21 cellular contexts compared by ENCODE assay signal in the genomic region with DNA sequence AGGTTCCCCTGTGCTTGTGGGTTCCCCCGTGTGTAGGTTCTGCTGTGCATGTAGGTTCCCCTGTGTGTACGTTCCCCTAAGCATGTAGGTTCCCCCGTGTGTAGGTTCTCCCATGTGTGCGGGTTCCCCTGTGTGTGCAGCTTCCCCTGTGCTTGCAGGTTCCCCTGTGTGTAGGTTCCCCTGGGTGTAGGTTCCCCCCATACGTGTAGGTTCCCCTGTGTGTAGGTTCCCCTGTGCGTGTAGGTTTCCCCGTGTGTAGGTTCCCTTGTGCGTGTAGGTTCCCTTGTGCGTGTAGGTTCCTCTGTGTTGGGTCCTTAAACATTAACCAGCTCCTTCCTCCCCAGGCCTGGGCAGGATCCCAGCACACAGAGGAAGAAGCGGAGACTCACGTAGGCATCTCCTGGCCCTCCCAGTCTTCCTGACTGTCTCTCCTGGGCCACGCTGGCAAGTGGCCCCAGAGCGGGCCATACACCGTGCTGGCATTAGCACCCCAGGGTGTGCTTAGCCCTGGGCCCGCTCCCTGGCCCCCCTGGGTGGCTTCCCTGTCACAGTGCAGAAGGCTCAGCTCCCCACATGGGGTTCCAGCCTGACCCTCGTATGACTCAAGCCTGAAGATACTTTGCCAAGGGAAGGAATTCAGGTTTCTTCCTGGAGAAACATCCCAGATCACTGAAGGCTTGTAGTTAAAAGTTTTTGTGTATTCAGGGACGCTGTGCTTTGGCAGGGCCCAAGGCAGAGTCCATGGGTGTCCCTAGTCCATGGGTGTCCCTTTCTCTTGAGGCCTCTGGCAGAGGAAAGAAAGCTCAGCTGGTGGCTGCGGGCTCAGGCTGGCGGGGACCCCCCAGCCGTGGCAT. TPM values are rescaled to one million over a fixed set of nuclear protein-coding genes. Genes with fewer than 3 reads are reported as not detected.
DNase-seq lines count a peak whose midpoint lies in the region; ATAC-seq and TF ChIP-seq lines count a peak whose summit lies in the region.
"Had no signal": no experiment of that assay in that cellular context is flagged by ENCODE, and none has a peak within 500 bp of the region (broad histone marks: within the 10 kb centered on the region; RNA-seq: fewer than 3 reads in every experiment).

No MANE protein-coding gene starts in this region.

- DNase-seq in AG08396 (ENCODE audit: low spot score) (peak; percentile 60), HFFc6 (peak; percentile 7), dorsolateral prefrontal cortex (no peak), neuronal stem cell (ENCODE audit: low spot score) (no peak), hippocampal formation (lab: John Stamatoyannopoulos, UW) (no peak), occipital lobe (lab: John Stamatoyannopoulos, UW) (no peak)
- DNase-seq: activated CD4-positive, alpha-beta T cell treated with anti-CD3 and anti-CD28 coated beads, Interleukin-2, amount 50 U/mL, for 48 hours; activated naive CD8-positive, alpha-beta T cell treated with anti-CD3 and anti-CD28 coated beads for 36 hours; activated T-cell treated with anti-CD3 and anti-CD28 coated beads, Interleukin-2, amount 50 U/mL, for 48 hours; BE2C; DMS153; NCI-H187 treated with DMSO at 0.1 percent for 48 hours; NCI-H524 treated with DMSO at 0.1 percent for 48 hours; OCI-M1; stimulated activated CD4-positive, alpha-beta T cell treated with anti-CD3 and anti-CD28 coated beads, Interleukin-15, amount 100 ng/mL, for 24 hours had no signal

- peaks cover 13% of the 10 kb centered on the region for H3K79me1 ChIP-seq in neuronal stem cell (ENCODE audit: low read depth, low read length)

- peaks cover 2% of the 10 kb centered on the region for H3K27me3 Mint-ChIP-seq in HFFc6 (ENCODE audit: insufficient read depth)
- H3K27me3 Mint-ChIP-seq: activated naive CD8-positive, alpha-beta T cell treated with anti-CD3 and anti-CD28 coated beads for 36 hours; central memory CD8-positive, alpha-beta T cell had no signal

- peak overlapping the region; percentile 82 for H3K14ac ChIP-seq in neuronal stem cell (ENCODE audit: low read length)

- H3K4me3 ChIP-seq in dorsolateral prefrontal cortex (no peak overlapping the region), neuronal stem cell (ENCODE audit: low read length in 2 of 2) (peak overlapping the region in 1 of 2 donors; percentile 37)
- H3K4me3 ChIP-seq: gastroesophageal sphincter, SK-N-MC, vagina had no signal

- no peak overlapping the region for H3K9ac ChIP-seq in neuronal stem cell (ENCODE audit: low read depth, low read length, poor library complexity)

- no peak overlapping the region for H2AFZ ChIP-seq in neuronal stem cell (ENCODE audit: low read length)

- no peak overlapping the region for H3K4me3 Mint-ChIP-seq in HFFc6
- H3K4me3 Mint-ChIP-seq: activated naive CD8-positive, alpha-beta T cell treated with anti-CD3 and anti-CD28 coated beads for 36 hours; central memory CD8-positive, alpha-beta T cell had no signal

- H3K36me3 Mint-ChIP-seq in HFFc6 (ENCODE audit: low read depth), result no peaks in the 10 kb centered on the region
- H3K36me3 Mint-ChIP-seq: activated naive CD8-positive, alpha-beta T cell treated with anti-CD3 and anti-CD28 coated beads for 36 hours had no signal

- no CpG with 5 or more reads among the region's 20 CpGs for WGBS in neuronal stem cell (ENCODE audit: extremely low coverage in 2 of 2, insufficient read length in 2 of 2, insufficient replicate concordance in 1 of 2), 2 donors

- TF ChIP-seq CTCF in HFFc6 (IDR thresholded peaks at IDR 0.05), result no peak
- TF ChIP-seq CTCF in dorsolateral prefrontal cortex (IDR thresholded peaks at IDR 0.05 in 54 of 56, conservative IDR thresholded peaks at IDR 0.05 in 2 of 56; ENCODE audit: low read depth in 1 of 56, partially characterized antibody in 56 of 56), result no peak

- no peak overlapping the region for H2BK5ac ChIP-seq in neuronal stem cell (ENCODE audit: low read length)

- no peak overlapping the region for H4K8ac ChIP-seq in neuronal stem cell (ENCODE audit: low read depth, low read length)

- no peak overlapping the region for H2BK15ac ChIP-seq in neuronal stem cell (ENCODE audit: low read length)

- H2BK120ac ChIP-seq in neuronal stem cell (ENCODE audit: low read depth, low read length), result no peak overlapping the region

- no peaks in the 10 kb centered on the region for H3K9me3 ChIP-seq in neuronal stem cell (replicated peaks in 1 of 2; ENCODE audit: control insufficient read depth in 2 of 2, insufficient read depth in 1 of 2, low read depth in 1 of 2, low read length in 2 of 2)
- H3K9me3 ChIP-seq: BE2C, gastroesophageal sphincter, vagina had no signal

- no peaks in the 10 kb centered on the region for H3K9me3 Mint-ChIP-seq in HFFc6
- H3K9me3 Mint-ChIP-seq: activated naive CD8-positive, alpha-beta T cell treated with anti-CD3 and anti-CD28 coated beads for 36 hours; central memory CD8-positive, alpha-beta T cell had no signal

- H3K4ac ChIP-seq in neuronal stem cell (ENCODE audit: low read length), result no peak overlapping the region

- H3K23ac ChIP-seq in neuronal stem cell (ENCODE audit: low read depth, low read length, poor library complexity), result no peak overlapping the region

- H3K18ac ChIP-seq in neuronal stem cell (ENCODE audit: low read length), result peak overlapping the region; percentile 65

- intact Hi-C loops in dorsolateral prefrontal cortex (cut with DNase I), result no loop called here

- no peaks in the 10 kb centered on the region for H3K36me3 ChIP-seq in neuronal stem cell (replicated peaks in 1 of 2; ENCODE audit: control insufficient read depth in 2 of 2, insufficient read depth in 2 of 2, low read length in 2 of 2)
- H3K36me3 ChIP-seq: BE2C, gastroesophageal sphincter, vagina had no signal

- peaks cover 21 to 29% of the 10 kb centered on the region in 2 donors for H3K4me1 ChIP-seq in neuronal stem cell (ENCODE audit: control insufficient read depth in 2 of 2, insufficient read depth in 1 of 2, low read depth in 1 of 2, low read length in 2 of 2)

- no peaks in the 10 kb centered on the region for H3K27me3 ChIP-seq in dorsolateral prefrontal cortex
- H3K27me3 ChIP-seq in neuronal stem cell (ENCODE audit: control insufficient read depth in 3 of 3, insufficient read depth in 3 of 3, low read depth in 1 of 3, low read length in 3 of 3), result no peaks in the 10 kb centered on the region
- H3K27me3 ChIP-seq: BE2C, gastroesophageal sphincter, vagina had no signal

- no peak overlapping the region for H3K4me2 ChIP-seq in neuronal stem cell (ENCODE audit: insufficient read depth, low read length, poor library complexity, severe bottlenecking)

- ATAC-seq in GM18520 (IDR thresholded peaks at IDR 0.05; ENCODE audit: unreplicated experiment), result no peak
- ATAC-seq in activated CD4-positive, CD25-positive, alpha-beta regulatory T cell treated with anti-CD3 and anti-CD28 coated beads, Interleukin-2, amount 50 U/mL, for 24 hours, result no peak
- ATAC-seq: gastroesophageal sphincter had no signal

- peak overlapping the region; percentile 66 for H2BK12ac ChIP-seq in neuronal stem cell (ENCODE audit: low read length)

- peak overlapping the region in 35 of 59 donors; percentile 10 to 86 (median 51) for H3K27ac ChIP-seq in dorsolateral prefrontal cortex
- no peak overlapping the region for H3K27ac ChIP-seq in neuronal stem cell (replicated peaks; ENCODE audit: low read length)
- H3K27ac ChIP-seq: SK-N-MC, vagina had no signal

- H4K91ac ChIP-seq in neuronal stem cell (ENCODE audit: low read depth, low read length, poor library complexity), result peak overlapping the region; percentile 65

- H2AK5ac ChIP-seq in neuronal stem cell (ENCODE audit: low read depth, low read length), result peak overlapping the region; percentile 88

- no peak overlapping the region for H3K27ac Mint-ChIP-seq in HFFc6
- H3K27ac Mint-ChIP-seq: activated naive CD8-positive, alpha-beta T cell treated with anti-CD3 and anti-CD28 coated beads for 36 hours had no signal

- H3K4me1 Mint-ChIP-seq in HFFc6 (ENCODE audit: low read depth), result no peaks in the 10 kb centered on the region

RNA-seq across cellular contexts. Expression of gene GRAMD4, which starts 2.7 kb away (rescaled TPM):
- 10 to 100 TPM in 3 of 6 experiments, 1 to 10 TPM in 3; 6.8 to 16.3 (median 9.5) TPM for total RNA-seq in HFFc6 (2021; fragmentation: NEBNext Ultra II Directional; extraction: Animal tissue kit (Norgen Biotek cat#: 25700))
- 10 to 100 TPM; 33.2 to 89.6 (median 61.9) TPM for total RNA-seq in dorsolateral prefrontal cortex
- polyA plus RNA-seq in neuronal stem cell (2013, experiment 1 of 2), result 13.1 TPM
- polyA plus RNA-seq in neuronal stem cell (2013, experiment 2 of 2), result 11.3 TPM
- 55.8 TPM for total RNA-seq in occipital lobe

Comparison
In these comparisons a context has a peak if more than half of its experiments do, and no peak if none do; other contexts are left out.
1. DNase-seq: peak in AG08396 (single experiment) and HFFc6 (single experiment); none in dorsolateral prefrontal cortex (0 of 10), neuronal stem cell (single experiment), hippocampal formation (0 of 2) and occipital lobe (single experiment).